ENCODE assay signal across 12 cellular contexts in the genomic region with DNA sequence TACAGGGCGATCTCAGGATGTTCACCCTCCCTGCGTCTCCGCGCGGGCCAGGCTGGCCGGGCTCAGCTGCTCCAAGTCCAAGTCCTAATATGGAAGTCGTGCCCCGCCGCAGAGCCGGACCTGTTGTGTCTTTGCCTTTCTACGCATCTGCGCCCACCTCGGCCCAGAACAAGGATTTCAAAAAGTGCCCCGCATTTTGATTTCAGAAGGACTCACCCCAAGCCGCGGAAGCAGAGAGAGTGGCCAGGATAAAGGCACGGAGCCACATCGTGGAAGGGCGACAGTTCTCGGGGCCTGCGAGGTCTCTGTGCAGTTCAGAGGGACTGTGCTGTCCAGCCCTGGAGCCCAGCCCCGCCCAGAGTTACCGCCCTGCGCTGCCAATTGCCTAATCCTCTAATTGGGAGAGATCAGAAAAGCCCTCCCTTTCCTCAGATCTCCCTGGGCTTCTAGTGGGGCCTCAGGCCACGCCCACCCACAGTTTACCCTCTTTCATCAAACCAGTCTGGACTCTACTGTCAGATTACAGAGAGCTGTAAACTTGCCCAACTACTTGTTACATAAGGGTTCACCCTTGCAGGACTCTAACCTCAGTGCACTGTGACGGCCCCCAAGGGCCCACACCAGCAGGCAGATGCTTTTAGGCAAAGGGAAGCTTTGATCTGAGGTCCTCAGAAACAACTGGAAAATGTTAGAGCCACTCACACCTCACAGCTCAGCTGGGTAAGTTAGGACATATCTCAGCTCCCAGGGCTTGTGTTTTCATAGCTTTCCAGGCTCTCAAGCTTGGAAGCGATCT. TPM values are rescaled to one million over a fixed set of nuclear protein-coding genes. Genes with fewer than 3 reads are reported as not detected.
DNase-seq lines count a peak whose midpoint lies in the region; ATAC-seq and TF ChIP-seq lines count a peak whose summit lies in the region.
"Had no signal": no experiment of that assay in that cellular context is flagged by ENCODE, and none has a peak within 500 bp of the region (broad histone marks: within the 10 kb centered on the region; RNA-seq: fewer than 3 reads in every experiment).

A gene (minus strand): TSS at position 309 of the 796 bp plus-strand sequence. CDS start 41 bp downstream, at position 268.

- H3K9me3 ChIP-seq in heart left ventricle (no peaks in the 10 kb centered on the region), ascending aorta (no peaks in the 10 kb centered on the region)
- H3K9me3 ChIP-seq in naive thymus-derived CD4-positive, alpha-beta T cell (ENCODE audit: control insufficient read depth in 2 of 3, low read length in 3 of 3): no peaks in the 10 kb centered on the region

- peaks cover 0 to 7% (median 0%) of the 10 kb centered on the region in 7 donors for H3K4me1 Mint-ChIP-seq in naive thymus-derived CD4-positive, alpha-beta T cell
- no peaks in the 10 kb centered on the region for H3K4me1 Mint-ChIP-seq in activated CD4-positive, alpha-beta memory T cell treated with anti-CD3 and anti-CD28 coated beads, Interleukin-2, amount 10 ng/mL, durations not matched to agents 7 days and 5 days
- H3K4me1 Mint-ChIP-seq: central memory CD8-positive, alpha-beta T cell had no signal

- H3K36me3 Mint-ChIP-seq in naive thymus-derived CD4-positive, alpha-beta T cell: no peaks in the 10 kb centered on the region
- no peaks in the 10 kb centered on the region for H3K36me3 Mint-ChIP-seq in activated CD4-positive, alpha-beta memory T cell treated with anti-CD3 and anti-CD28 coated beads, Interleukin-2, amount 10 ng/mL, durations not matched to agents 7 days and 5 days (ENCODE audit: low read depth)

- TF ChIP-seq CTCF in heart left ventricle (IDR thresholded peaks at IDR 0.05) (no peak), ascending aorta (IDR thresholded peaks at IDR 0.05) (no peak)

- POLR2A ChIA-PET in naive thymus-derived CD4-positive, alpha-beta T cell (lab: Charles Lee): no interaction called here
- POLR2A ChIA-PET in activated CD4-positive, alpha-beta memory T cell treated with anti-CD3 and anti-CD28 coated beads, Interleukin-2, amount 10 ng/mL, durations not matched to agents 7 days and 5 days (lab: Charles Lee): no interaction called here

- CTCF ChIA-PET in naive thymus-derived CD4-positive, alpha-beta T cell (lab: Charles Lee): no interaction called here
- CTCF ChIA-PET in activated CD4-positive, alpha-beta memory T cell treated with anti-CD3 and anti-CD28 coated beads, Interleukin-2, amount 10 ng/mL, durations not matched to agents 7 days and 5 days (lab: Charles Lee): no interaction called here

- WGBS in heart left ventricle, 4 donors: 50 to 76% (median 59%) methylated on average over 26 to 27 of the region's 27 CpGs

- TF ChIP-seq POLR2A in heart left ventricle (IDR thresholded peaks at IDR 0.05): no peak

- H3K27ac ChIP-seq in heart left ventricle (peak within 1 kb of the TSS in 8 of 12 donors; percentile 12 to 70 (median 44)), ascending aorta (peak within 1 kb of the TSS in 1 of 2 donors; percentile 69)
- H3K27ac ChIP-seq in naive thymus-derived CD4-positive, alpha-beta T cell (ENCODE audit: low read depth, low read length): no peak within 1 kb of the TSS

- peak; percentile 69 to 90 (median 77) for ATAC-seq in heart left ventricle
- peak; percentile 28 for ATAC-seq in naive thymus-derived CD4-positive, alpha-beta T cell
- ATAC-seq: activated T-cell treated with anti-CD3 and anti-CD28 coated beads, Interleukin-2, amount 50 U/mL, for 4 hours had no signal

- H3K4me1 ChIP-seq in heart left ventricle (peaks cover 0 to 23% (median 0%) of the 10 kb centered on the region in 12 donors), ascending aorta (no peaks in the 10 kb centered on the region)
- no peaks in the 10 kb centered on the region for H3K4me1 ChIP-seq in naive thymus-derived CD4-positive, alpha-beta T cell (ENCODE audit: control insufficient read depth in 2 of 2, insufficient read depth in 2 of 2, low read length in 2 of 2)

- DNase-seq in SIG-M5 treated with dmso at 0.1 percent for 504 hours (lab: John Stamatoyannopoulos, UW; ENCODE audit: unreplicated experiment) (peak; percentile 97), heart left ventricle (peak in 4 of 5 donors; percentile 39 to 88 (median 62)), ureter (ENCODE audit: low spot score) (peak; percentile 84), ascending aorta (ENCODE audit: low spot score in 2 of 2) (no peak), NCI-H1436 (lab: John Stamatoyannopoulos, UW) (no peak)
- DNase-seq in naive thymus-derived CD4-positive, alpha-beta T cell: no peak
- DNase-seq in activated CD4-positive, alpha-beta memory T cell treated with anti-CD3 and anti-CD28 coated beads, Interleukin-2, amount 10 ng/mL, durations not matched to agents 7 days and 5 days: no peak
- DNase-seq in activated CD8-positive, alpha-beta memory T cell treated with anti-CD3 and anti-CD28 coated beads, Interleukin-2, amount 50 U/mL, for 48 hours: no peak
- DNase-seq: activated T-cell treated with anti-CD3 and anti-CD28 coated beads, Interleukin-2, amount 50 U/mL, for 4 hours; NK-92 treated with Interleukin-12 subunit alpha and Interleukin-12 subunit beta, amount 100 ng/mL, for 24 hours had no signal

- peak within 1 kb of the TSS in 9 of 12 donors; percentile 15 to 46 (median 36) for H3K4me3 ChIP-seq in heart left ventricle
- no peak within 1 kb of the TSS for H3K4me3 ChIP-seq in naive thymus-derived CD4-positive, alpha-beta T cell (ENCODE audit: low read length)
- H3K4me3 ChIP-seq in ascending aorta: peak within 1 kb of the TSS in 1 of 2 donors; percentile 56

- peaks cover 0 to 23% (median 12%) of the 10 kb centered on the region in 5 donors for H3K27me3 Mint-ChIP-seq in naive thymus-derived CD4-positive, alpha-beta T cell
- peaks cover 2% of the 10 kb centered on the region for H3K27me3 Mint-ChIP-seq in activated CD4-positive, alpha-beta memory T cell treated with anti-CD3 and anti-CD28 coated beads, Interleukin-2, amount 10 ng/mL, durations not matched to agents 7 days and 5 days

- H3K9me3 Mint-ChIP-seq in naive thymus-derived CD4-positive, alpha-beta T cell: peaks cover 0 to 1% (median 0%) of the 10 kb centered on the region in 11 donors
- no peaks in the 10 kb centered on the region for H3K9me3 Mint-ChIP-seq in activated CD4-positive, alpha-beta memory T cell treated with anti-CD3 and anti-CD28 coated beads, Interleukin-2, amount 10 ng/mL, durations not matched to agents 7 days and 5 days
- H3K9me3 Mint-ChIP-seq: activated T-cell treated with anti-CD3 and anti-CD28 coated beads, Interleukin-2, amount 50 U/mL, for 4 hours; central memory CD8-positive, alpha-beta T cell had no signal

- H3K36me3 ChIP-seq in heart left ventricle (no peaks in the 10 kb centered on the region), ascending aorta (no peaks in the 10 kb centered on the region)
- H3K36me3 ChIP-seq in naive thymus-derived CD4-positive, alpha-beta T cell (ENCODE audit: control insufficient read depth in 2 of 3, insufficient read depth in 3 of 3, low read length in 3 of 3): no peaks in the 10 kb centered on the region

- intact Hi-C loops in heart left ventricle (cut with DNase I): loop anchor here in 2 of 10 donors (2.0 to 5.0 kb wide), 2 partner anchors 71 to 72 kb away; no protein-coding TSS in a partner anchor
- intact Hi-C loops in naive thymus-derived CD4-positive, alpha-beta T cell (cut with micrococcal nuclease): no loop called here
- intact Hi-C loops in ascending aorta (cut with DNase I): no loop called here

- H3K4me3 Mint-ChIP-seq in naive thymus-derived CD4-positive, alpha-beta T cell: no peak within 1 kb of the TSS
- no peak within 1 kb of the TSS for H3K4me3 Mint-ChIP-seq in activated CD4-positive, alpha-beta memory T cell treated with anti-CD3 and anti-CD28 coated beads, Interleukin-2, amount 10 ng/mL, durations not matched to agents 7 days and 5 days
- H3K4me3 Mint-ChIP-seq: activated T-cell treated with anti-CD3 and anti-CD28 coated beads, Interleukin-2, amount 50 U/mL, for 4 hours; central memory CD8-positive, alpha-beta T cell had no signal

- peak within 1 kb of the TSS in 1 of 9 donors; percentile 28 for H3K27ac Mint-ChIP-seq in naive thymus-derived CD4-positive, alpha-beta T cell
- no peak within 1 kb of the TSS for H3K27ac Mint-ChIP-seq in activated CD4-positive, alpha-beta memory T cell treated with anti-CD3 and anti-CD28 coated beads, Interleukin-2, amount 10 ng/mL, durations not matched to agents 7 days and 5 days

- H3K27me3 ChIP-seq in heart left ventricle (no peaks in the 10 kb centered on the region), ascending aorta (no peaks in the 10 kb centered on the region)
- H3K27me3 ChIP-seq in naive thymus-derived CD4-positive, alpha-beta T cell (ENCODE audit: control insufficient read depth in 2 of 2, insufficient read depth in 2 of 2, low read length in 2 of 2): no peaks in the 10 kb centered on the region

RNA-seq across cellular contexts. Expression of the gene that starts here (rescaled TPM):
- total RNA-seq in heart left ventricle (10 to 100 TPM in 6 of 9 donors, 1 to 10 TPM in 3; 7.3 to 31.3 (median 20.6) TPM), ureter (56.8 TPM), ascending aorta (6.1 TPM)
- 10 to 100 TPM in 1 of 2 donors, 1 to 10 TPM in 1; 4.0 to 21.8 TPM for polyA plus RNA-seq in heart left ventricle
- total RNA-seq in naive thymus-derived CD4-positive, alpha-beta T cell: 10 to 100 TPM in 1 of 5 experiments, 1 to 10 TPM in 1, under 1 TPM in 2, not detected in 1; 0.32 to 11.6 (median 1.1) TPM
- not detected for polyA plus RNA-seq in naive thymus-derived CD4-positive, alpha-beta T cell
- total RNA-seq in activated CD4-positive, alpha-beta memory T cell treated with anti-CD3 and anti-CD28 coated beads, Interleukin-2, amount 10 ng/mL, durations not matched to agents 7 days and 5 days: 1 to 10 TPM; 3.4 to 5.0 TPM
- total RNA-seq: glomerular endothelial cell had no signal

Comparison
In these comparisons a context has a peak if more than half of its experiments do, and no peak if none do; other contexts are left out.
1. RNA of the gene that starts here (polyA plus RNA-seq): 4.0 to 21.8 TPM in heart left ventricle; not detected in naive thymus-derived CD4-positive, alpha-beta T cell; every median in the first group is over 4 times any median in the second.
2. DNase-seq: peak in SIG-M5 treated with dmso at 0.1 percent for 504 hours (single experiment), heart left ventricle (4 of 5) and ureter (single experiment); none in naive thymus-derived CD4-positive, alpha-beta T cell (0 of 9), activated CD4-positive, alpha-beta memory T cell treated with anti-CD3 and anti-CD28 coated beads, Interleukin-2, amount 10 ng/mL, durations not matched to agents 7 days and 5 days (single experiment), ascending aorta (0 of 2), activated CD8-positive, alpha-beta memory T cell treated with anti-CD3 and anti-CD28 coated beads, Interleukin-2, amount 50 U/mL, for 48 hours (single experiment) and NCI-H1436 (single experiment).